In the genomic region with DNA sequence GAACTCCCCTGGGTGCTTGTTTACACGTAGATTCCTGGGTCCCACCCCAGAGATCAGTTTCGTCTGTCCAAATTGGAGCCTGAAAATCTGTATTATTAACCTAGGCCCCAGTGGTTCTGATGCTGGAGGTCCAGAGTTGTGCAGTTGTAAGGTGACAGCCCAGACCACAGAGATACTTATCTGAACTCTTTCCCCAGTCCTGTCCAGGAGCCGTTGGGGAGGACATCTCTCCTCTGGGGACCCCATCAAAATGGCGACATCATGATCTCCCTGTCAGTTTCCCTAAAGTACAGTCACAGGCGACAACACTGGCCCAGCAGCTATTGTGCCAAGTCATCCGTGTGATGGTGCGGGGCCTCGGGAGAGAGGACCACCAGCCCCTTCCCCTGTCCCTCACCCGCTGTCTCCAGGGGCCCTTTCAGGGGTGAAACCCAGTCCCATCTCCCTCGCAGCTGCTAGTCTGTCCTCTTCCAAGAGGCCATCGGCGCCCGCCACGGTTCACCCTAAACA, we compare ENCODE assay signal across 9 cellular contexts. TPM values are rescaled to one million over a fixed set of nuclear protein-coding genes. Genes with fewer than 3 reads are reported as not detected.
DNase-seq lines count a peak whose midpoint lies in the region; ATAC-seq and TF ChIP-seq lines count a peak whose summit lies in the region.
"Had no signal": no experiment of that assay in that cellular context is flagged by ENCODE, and none has a peak within 500 bp of the region (broad histone marks: within the 10 kb centered on the region; RNA-seq: fewer than 3 reads in every experiment).

No MANE protein-coding gene starts in this region.

- H3K9ac ChIP-seq in iPS-20b (ENCODE audit: low read depth, low read length) = peak overlapping the region; percentile 54; the same call in 1 of the 2 replicates

- peaks cover 26% of the 10 kb centered on the region for H3K4me1 Mint-ChIP-seq in T-helper 2 cell treated with Interferon-gamma antibody and Interleukin-4, amounts not matched to agents 5 μg/mL and 100 μg/mL, for 36 hours (ENCODE audit: low read depth)

- TF ChIP-seq CTCF in stomach (IDR thresholded peaks at IDR 0.05) = no peak

- H3K27me3 ChIP-seq in iPS-20b (ENCODE audit: insufficient read depth, low read length) (peaks cover 40% of the 10 kb centered on the region), stomach (no peaks in the 10 kb centered on the region)

- no peak for ATAC-seq in activated naive CD4-positive, alpha-beta T cell treated with anti-CD3 and anti-CD28 coated beads, Interleukin-2, amount 50 U/mL, for 72 hours
- ATAC-seq in GM18870 (IDR thresholded peaks at IDR 0.05; ENCODE audit: unreplicated experiment) = no peak

- TF ChIP-seq EP300 in stomach (IDR thresholded peaks at IDR 0.05) = no peak

- no peaks in the 10 kb centered on the region for H3K9me3 Mint-ChIP-seq in T-helper 2 cell treated with Interferon-gamma antibody and Interleukin-4, amounts not matched to agents 5 μg/mL and 100 μg/mL, for 36 hours
- no peaks in the 10 kb centered on the region for H3K9me3 Mint-ChIP-seq in activated naive CD4-positive, alpha-beta T cell treated with anti-CD3 and anti-CD28 coated beads, Interleukin-2, amount 50 U/mL, for 72 hours

- no peak for DNase-seq in T-helper 2 cell treated with Interferon-gamma antibody and Interleukin-4, amounts not matched to agents 5 μg/mL and 100 μg/mL, for 36 hours (ENCODE audit: low spot score)
- DNase-seq in T-helper 2 cell (no peak), stomach (no peak), NOMO-1 (lab: John Stamatoyannopoulos, UW; ENCODE audit: unreplicated experiment in 2 of 2) (no peak)
- no peak for DNase-seq in activated naive CD4-positive, alpha-beta T cell treated with anti-CD3 and anti-CD28 coated beads, Interleukin-2, amount 50 U/mL, for 72 hours (ENCODE audit: low spot score in 2 of 2)
- no peak for DNase-seq in activated effector memory CD4-positive, alpha-beta T cell treated with anti-CD3 and anti-CD28 coated beads, Interleukin-2, amount 50 U/mL, for 16 hours

- TF ChIP-seq POLR2A in stomach (IDR thresholded peaks at IDR 0.05) = no peak

- peak overlapping the region; percentile 93 for H3K27ac Mint-ChIP-seq in T-helper 2 cell treated with Interferon-gamma antibody and Interleukin-4, amounts not matched to agents 5 μg/mL and 100 μg/mL, for 36 hours
- peak overlapping the region; percentile 89 to 96 for H3K27ac Mint-ChIP-seq in activated naive CD4-positive, alpha-beta T cell treated with anti-CD3 and anti-CD28 coated beads, Interleukin-2, amount 50 U/mL, for 72 hours

- H3K4me1 ChIP-seq in iPS-20b (ENCODE audit: insufficient read depth, low read length) (peaks cover 2% of the 10 kb centered on the region; the same call in 1 of the 2 replicates), stomach (peaks cover 39 to 55% (median 47%) of the 10 kb centered on the region in 4 donors)

- H3K36me3 ChIP-seq in iPS-20b (ENCODE audit: insufficient read depth, low read depth, low read length) (no peaks in the 10 kb centered on the region), stomach (peaks cover 0 to 4% (median 3%) of the 10 kb centered on the region in 4 donors)

- peaks cover 19% of the 10 kb centered on the region for H3K36me3 Mint-ChIP-seq in T-helper 2 cell treated with Interferon-gamma antibody and Interleukin-4, amounts not matched to agents 5 μg/mL and 100 μg/mL, for 36 hours (ENCODE audit: low read depth)
- peaks cover 0 to 6% of the 10 kb centered on the region in 2 donors for H3K36me3 Mint-ChIP-seq in activated naive CD4-positive, alpha-beta T cell treated with anti-CD3 and anti-CD28 coated beads, Interleukin-2, amount 50 U/mL, for 72 hours

- H3K9me3 ChIP-seq in iPS-20b (ENCODE audit: insufficient read depth, low read depth, low read length) = no peaks in the 10 kb centered on the region
- H3K9me3 ChIP-seq in stomach = no peaks in the 10 kb centered on the region

- H3K27ac ChIP-seq in iPS-20b (ENCODE audit: low read length) (no peak overlapping the region), stomach (peak overlapping the region; percentile 13 to 95 (median 93))

- peak overlapping the region; percentile 72 for H3K4me3 Mint-ChIP-seq in T-helper 2 cell treated with Interferon-gamma antibody and Interleukin-4, amounts not matched to agents 5 μg/mL and 100 μg/mL, for 36 hours

- intact Hi-C loops in stomach (cut with DNase I; ENCODE audit: low total_unique reads) = no loop called here

- peaks cover 38% of the 10 kb centered on the region for H3K27me3 Mint-ChIP-seq in T-helper 2 cell treated with Interferon-gamma antibody and Interleukin-4, amounts not matched to agents 5 μg/mL and 100 μg/mL, for 36 hours (ENCODE audit: low read depth)

- WGBS in stomach, 5 donors = 31 to 40% (median 37%) methylated on average over 14 of the region's 14 CpGs

- H3K4me3 ChIP-seq in iPS-20b (ENCODE audit: low read length) (peak overlapping the region; percentile 67), stomach (peak overlapping the region; percentile 65 to 88 (median 85))

RNA-seq across cellular contexts. Expression of a gene that starts 0.7 kb away (rescaled TPM):
- total RNA-seq in activated naive CD4-positive, alpha-beta T cell treated with anti-CD3 and anti-CD28 coated beads, Interleukin-2, amount 50 U/mL, for 72 hours = 10 to 100 TPM; 18.8 to 55.8 TPM
- 100 to 1,000 TPM in 2 of 5 donors, 10 to 100 TPM in 3; 36.2 to 191 (median 67.0) TPM for total RNA-seq in stomach
- polyA plus RNA-seq in stomach = 100 to 1,000 TPM in 2 of 3 donors, 10 to 100 TPM in 1; 64.5 to 169 (median 101) TPM

RNA-seq across cellular contexts. Expression of a gene that starts 29.3 kb away (rescaled TPM):
- not detected for total RNA-seq in activated naive CD4-positive, alpha-beta T cell treated with anti-CD3 and anti-CD28 coated beads, Interleukin-2, amount 50 U/mL, for 72 hours
- not detected for total RNA-seq in stomach
- 1 to 10 TPM in 2 of 3 donors, under 1 TPM in 1; 0.88 to 9.8 (median 3.2) TPM for polyA plus RNA-seq in stomach
- total RNA-seq: glomerular endothelial cell had no signal

RNA-seq across cellular contexts. Expression of a gene that starts 47.6 kb away (rescaled TPM):
- not detected for total RNA-seq in activated naive CD4-positive, alpha-beta T cell treated with anti-CD3 and anti-CD28 coated beads, Interleukin-2, amount 50 U/mL, for 72 hours
- total RNA-seq in stomach = under 1 TPM in 1 of 5 donors, not detected in 4; 0.55 TPM
- 1 to 10 TPM in 2 of 3 donors, under 1 TPM in 1; 0.43 to 3.1 (median 1.6) TPM for polyA plus RNA-seq in stomach
- total RNA-seq: glomerular endothelial cell had no signal
